In the genomic region with DNA sequence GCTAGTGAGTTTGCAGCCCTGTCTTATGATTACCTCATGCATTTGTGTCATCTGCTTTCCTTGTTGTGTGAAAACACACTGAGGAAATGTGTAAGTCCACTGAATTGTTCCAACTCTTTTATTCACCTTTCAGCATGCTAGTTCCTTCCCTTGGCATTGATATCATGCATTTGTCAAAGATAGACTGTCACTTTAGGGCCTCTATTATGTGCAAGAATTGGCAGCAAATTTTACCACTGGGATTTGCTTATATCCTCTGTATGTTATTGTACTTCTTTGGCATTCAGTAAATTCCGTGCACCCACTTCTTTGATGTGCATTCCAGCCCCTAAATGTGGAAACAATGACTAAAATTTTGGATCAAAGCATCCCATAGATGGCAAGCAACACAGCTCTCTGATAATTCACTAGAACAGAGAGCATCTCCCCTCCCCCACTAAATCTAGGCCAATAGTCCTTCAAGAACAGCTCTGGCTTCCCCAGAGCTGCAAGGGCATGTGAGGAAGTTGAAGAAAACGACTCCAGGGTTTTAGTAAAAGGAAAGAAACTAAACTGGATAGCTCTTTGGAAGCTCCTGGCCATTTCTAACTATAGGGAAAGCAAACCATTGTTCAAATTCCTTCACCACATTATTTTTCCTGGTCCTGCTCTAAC, we compare ENCODE assay signal across 19 cellular contexts.
"Had no signal": no experiment of that assay in that cellular context is flagged by ENCODE, and none has a peak within 500 bp of the region (broad histone marks: within the 10 kb centered on the region; RNA-seq: fewer than 3 reads in every experiment).

No MANE protein-coding gene starts in this region.

- H3K36me3 Mint-ChIP-seq: immature natural killer cell; naive B cell; stimulated activated memory B cell treated with anti-CD40 and anti-IgM and Interleukin-4, amounts not matched to agents 10 μg/mL and 1 μg/mL and 100 μg/mL, for 72 hours had no signal

- H3K27ac Mint-ChIP-seq: activated T-helper 2 cell treated with anti-CD3 and anti-CD28 coated beads, Interferon-gamma antibody, Interleukin-2, Interleukin-4, amounts not matched to agents 10 μg/mL and 5 μg/mL and 100 μg/mL, durations not matched to agents 14 hours and 24 hours and 36 hours; immature natural killer cell; naive B cell; stimulated activated memory B cell treated with anti-CD40 and anti-IgM and Interleukin-4, amounts not matched to agents 10 μg/mL and 1 μg/mL and 100 μg/mL, for 72 hours had no signal

- H3K27ac ChIP-seq: body of pancreas, coronary artery, lower lobe of right lung, tibial nerve, vagina had no signal

- H3K4me3 Mint-ChIP-seq: naive B cell; stimulated activated memory B cell treated with anti-CD40 and anti-IgM and Interleukin-4, amounts not matched to agents 10 μg/mL and 1 μg/mL and 100 μg/mL, for 72 hours had no signal

- FAIRE-seq: frontal cortex, TTC549 had no signal

- H3K4me1 Mint-ChIP-seq: stimulated activated memory B cell treated with anti-CD40 and anti-IgM and Interleukin-4, amounts not matched to agents 10 μg/mL and 1 μg/mL and 100 μg/mL, for 72 hours had no signal

- H3K27me3 ChIP-seq: body of pancreas, spleen, tibial nerve, vagina had no signal

- DNase-seq: activated CD4-positive, alpha-beta T cell treated with anti-CD3 and anti-CD28 coated beads, Interleukin-2, amount 50 U/mL, for 1 hour; activated naive CD4-positive, alpha-beta T cell treated with anti-CD3 and anti-CD28 coated beads, Interleukin-2, amount 50 U/mL, for 16 hours; body of pancreas; central memory CD4-positive, alpha-beta T cell; effector memory CD4-positive, alpha-beta T cell; immature natural killer cell; lower lobe of right lung; naive B cell; posterior cingulate gyrus; spleen; stimulated activated CD4-positive, alpha-beta T cell treated with anti-CD3 and anti-CD28 coated beads, Interleukin-1b, Interleukin-23, amount 100 ng/mL, for 48 hours had no signal

- H3K4me3 ChIP-seq: body of pancreas, coronary artery, lower lobe of right lung, tibial nerve, vagina had no signal

- H3K36me3 ChIP-seq: lower lobe of right lung, spleen, tibial nerve, vagina had no signal

- H3K9me3 ChIP-seq: body of pancreas, lower lobe of right lung, spleen, tibial nerve, vagina had no signal

- ATAC-seq: sciatic nerve; stimulated activated memory B cell treated with anti-CD40 and anti-IgM and Interleukin-4, amounts not matched to agents 10 μg/mL and 1 μg/mL and 100 μg/mL, for 72 hours had no signal

- H3K9me3 Mint-ChIP-seq: activated T-helper 2 cell treated with anti-CD3 and anti-CD28 coated beads, Interferon-gamma antibody, Interleukin-2, Interleukin-4, amounts not matched to agents 10 μg/mL and 5 μg/mL and 100 μg/mL, durations not matched to agents 14 hours and 24 hours and 36 hours; immature natural killer cell; naive B cell; stimulated activated memory B cell treated with anti-CD40 and anti-IgM and Interleukin-4, amounts not matched to agents 10 μg/mL and 1 μg/mL and 100 μg/mL, for 72 hours had no signal

- H3K4me1 ChIP-seq: body of pancreas, tibial nerve had no signal
